Comparison of ENCODE assay signal across 8 cellular contexts in genomic region chr10:43390791-43391190, GRCh38.
DNase-seq lines count a peak whose midpoint lies in the region; TF ChIP-seq lines count a peak whose summit lies in the region.

No MANE protein-coding gene starts in this region.

- peak; percentile 70 for TF ChIP-seq CTCF in astrocyte of the cerebellum (IDR thresholded peaks at IDR 0.05; ENCODE audit: low read depth, low read length, missing control alignments)
- TF ChIP-seq CTCF in tibial artery (IDR thresholded peaks at IDR 0.05), result peak; percentile 39 to 48

- in situ Hi-C loops in astrocyte of the cerebellum (cut with HindIII; ENCODE audit: low sequenced_read_pairs), result no loop called here

- intact Hi-C loops in tibial artery (cut with DNase I; ENCODE audit: low total_unique reads), result no loop called here

- H3K9ac ChIP-seq in BLaER1 treated with 17β-estradiol and CSF1 and Interleukin-3, amounts not matched to agents 10 nM and 100 nM, result peak overlapping the region in 7 of 11 experiments; percentile 21 to 98 (median 35); a peak in 7 of 22 replicates

- TF ChIP-seq RAD21 in Ishikawa (IDR thresholded peaks at IDR 0.05; ENCODE audit: low read depth), result peak; percentile 28; the same call in 1 of the 2 replicates

- H3K36me3 ChIP-seq in BLaER1 treated with 17β-estradiol and CSF1 and Interleukin-3, amounts not matched to agents 10 nM and 100 nM, result peaks cover 91 to 100% (median 100%) of the 10 kb centered on the region in 11 experiments
- peaks cover 72 to 94% (median 75%) of the 10 kb centered on the region in 3 donors for H3K36me3 ChIP-seq in tibial artery

- H3K9me3 ChIP-seq in BLaER1 treated with 17β-estradiol and CSF1 and Interleukin-3, amounts not matched to agents 10 nM and 100 nM (replicated peaks in 1 of 11), result no peaks in the 10 kb centered on the region
- H3K9me3 ChIP-seq in tibial artery, result no peaks in the 10 kb centered on the region

- no peak for TF ChIP-seq EP300 in Ishikawa (IDR thresholded peaks at IDR 0.05; ENCODE audit: borderline replicate concordance)

- peak overlapping the region in 2 of 11 experiments; percentile 2 to 11; a peak in 2 of 22 replicates for H3K4me2 ChIP-seq in BLaER1 treated with 17β-estradiol and CSF1 and Interleukin-3, amounts not matched to agents 10 nM and 100 nM

- H3K4me3 ChIP-seq in BLaER1 treated with 17β-estradiol and CSF1 and Interleukin-3, amounts not matched to agents 10 nM and 100 nM, result no peak overlapping the region
- H3K4me3 ChIP-seq in astrocyte of the cerebellum (ENCODE audit: low read depth, low read length) (no peak overlapping the region), tibial artery (no peak overlapping the region)

- H3K27me3 ChIP-seq in BLaER1 treated with 17β-estradiol and CSF1 and Interleukin-3, amounts not matched to agents 10 nM and 100 nM, result no peaks in the 10 kb centered on the region
- no peaks in the 10 kb centered on the region for H3K27me3 ChIP-seq in tibial artery

- H3K27ac ChIP-seq in BLaER1 treated with 17β-estradiol and CSF1 and Interleukin-3, amounts not matched to agents 10 nM and 100 nM, result peak overlapping the region in 1 of 11 experiments; percentile 32; a peak in 1 of 22 replicates
- peak overlapping the region in 1 of 2 donors; percentile 22 for H3K27ac ChIP-seq in tibial artery

- peaks cover 100% of the 10 kb centered on the region in 11 experiments for H4K20me1 ChIP-seq in BLaER1 treated with 17β-estradiol and CSF1 and Interleukin-3, amounts not matched to agents 10 nM and 100 nM

- H3K4me1 ChIP-seq in BLaER1 treated with 17β-estradiol and CSF1 and Interleukin-3, amounts not matched to agents 10 nM and 100 nM, result peaks cover 31 to 75% (median 44%) of the 10 kb centered on the region in 10 experiments
- H3K4me1 ChIP-seq in tibial artery, result peaks cover 0 to 23% (median 11%) of the 10 kb centered on the region in 4 donors

- no peak for DNase-seq in astrocyte of the cerebellum (ENCODE audit: low read depth)
- DNase-seq in iris pigment epithelial cell (ENCODE audit: low read depth), result peak; percentile 49
- no peak for DNase-seq in tibial artery
- no peak for DNase-seq in NCI-H345 (lab: John Stamatoyannopoulos, UW)
- DNase-seq in iPS-NIHi11 (ENCODE audit: low spot score), result no peak
- DNase-seq in NCI-H2107 treated with DMSO at 0.1 percent for 48 hours (lab: John Stamatoyannopoulos, UW; ENCODE audit: unreplicated experiment), result no peak

TF ChIP-seq in Ishikawa, 13 proteins besides CTCF, POLR2A, EP300 and RAD21:
- TF ChIP-seq MAX (IDR thresholded peaks at IDR 0.05), result no peak
- TF ChIP-seq ZBTB7A (IDR thresholded peaks at IDR 0.05; ENCODE audit: low read depth), result no peak
- no peak for TF ChIP-seq USF1 (IDR thresholded peaks at IDR 0.05)
- no peak for TF ChIP-seq CEBPB (IDR thresholded peaks at IDR 0.05)
- no peak for TF ChIP-seq YY1 (IDR thresholded peaks at IDR 0.05; ENCODE audit: low read depth)
- TF ChIP-seq TEAD4 (IDR thresholded peaks at IDR 0.05), result no peak
- no peak for TF ChIP-seq NFIC (IDR thresholded peaks at IDR 0.05)
- no peak for TF ChIP-seq CREB1 (IDR thresholded peaks at IDR 0.05; ENCODE audit: low read depth)
- no peak for TF ChIP-seq TAF1 (IDR thresholded peaks at IDR 0.05; ENCODE audit: low read depth)
- TF ChIP-seq FOXM1 (IDR thresholded peaks at IDR 0.05; ENCODE audit: borderline replicate concordance, low read depth), result no peak
- no peak for TF ChIP-seq REST (IDR thresholded peaks at IDR 0.05; ENCODE audit: low read depth)
- no peak for TF ChIP-seq EGR1 (IDR thresholded peaks at IDR 0.05)
- TF ChIP-seq TCF12 (IDR thresholded peaks at IDR 0.05; ENCODE audit: low read depth), result no peak
